13 cellular contexts compared by ENCODE assay signal in the genomic region with DNA sequence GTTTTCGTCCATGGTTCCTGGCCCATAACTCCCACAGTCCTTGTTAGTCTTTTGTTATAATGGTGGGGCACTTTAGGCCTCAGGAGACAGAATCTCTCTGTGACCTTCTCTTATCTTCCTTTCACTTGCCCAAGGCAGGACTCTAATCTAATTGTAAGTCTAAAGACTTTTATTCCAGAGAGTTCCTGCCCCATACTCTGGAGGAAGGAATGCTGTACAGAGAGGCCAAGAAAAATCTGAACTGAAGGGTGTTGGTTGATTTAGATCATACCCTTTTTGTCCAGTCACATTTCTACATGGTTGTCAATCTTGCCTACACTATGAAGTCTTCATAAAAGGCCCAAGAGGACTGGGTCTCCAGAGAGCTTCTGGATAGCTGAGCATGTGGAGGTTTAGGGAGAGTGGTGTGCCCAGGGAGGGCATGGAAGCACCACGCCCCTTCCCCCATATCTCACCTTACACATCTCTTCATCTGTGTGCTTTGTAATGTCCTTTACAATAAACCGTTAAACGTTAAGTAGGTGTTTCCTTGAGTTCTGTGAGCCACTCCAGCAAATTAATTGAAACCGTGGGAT.
A peak's percentile ranks its signal among the peaks of the same experiment; 100 is the strongest.
DNase-seq lines count a peak whose midpoint lies in the region; ATAC-seq and TF ChIP-seq lines count a peak whose summit lies in the region.
"Had no signal": no experiment of that assay in that cellular context is flagged by ENCODE, and none has a peak within 500 bp of the region (broad histone marks: within the 10 kb centered on the region; RNA-seq: fewer than 3 reads in every experiment).

No MANE protein-coding gene starts in this region.

- no peak for TF ChIP-seq CTCF in Loucy (conservative IDR thresholded peaks at IDR 0.05; ENCODE audit: low read length)
- no peak for TF ChIP-seq CTCF in gastroesophageal sphincter (IDR thresholded peaks at IDR 0.05)

- H3K36me3 Mint-ChIP-seq in activated T-cell treated with anti-CD3 and anti-CD28 coated beads, Interleukin-2, amount 50 U/mL, for 24 hours (ENCODE audit: low read depth), result peaks cover 6% of the 10 kb centered on the region
- H3K36me3 Mint-ChIP-seq in stimulated activated naive B cell treated with anti-CD40 and anti-IgM and Interleukin-4, amounts not matched to agents 10 μg/mL and 1 μg/mL and 100 μg/mL, for 72 hours, result no peaks in the 10 kb centered on the region

- no peak for TF ChIP-seq EP300 in gastroesophageal sphincter (IDR thresholded peaks at IDR 0.05)

- peaks cover 80% of the 10 kb centered on the region for H4K20me1 ChIP-seq in Loucy (ENCODE audit: insufficient read depth, low read length, poor library complexity, severe bottlenecking)

- WGBS in gastroesophageal sphincter (ENCODE audit: low coverage in 1 of 2), 2 donors, result 81% methylated on average over 5 of the region's 5 CpGs; no CpG with 5 or more reads in 1 of the 2 donors

- no peak overlapping the region for H3K4me3 Mint-ChIP-seq in activated T-cell treated with anti-CD3 and anti-CD28 coated beads, Interleukin-2, amount 50 U/mL, for 24 hours
- peak overlapping the region; percentile 23 to 69 for H3K4me3 Mint-ChIP-seq in stimulated activated naive B cell treated with anti-CD40 and anti-IgM and Interleukin-4, amounts not matched to agents 10 μg/mL and 1 μg/mL and 100 μg/mL, for 72 hours

- in situ Hi-C loops in G401 (cut with HindIII; ENCODE audit: low sequenced_read_pairs), result no loop called here

- no peaks in the 10 kb centered on the region for H3K9me2 ChIP-seq in Loucy (replicated peaks; ENCODE audit: low read depth, low read length)

- H3K36me3 ChIP-seq in Loucy (ENCODE audit: insufficient read depth, low read length), result no peaks in the 10 kb centered on the region
- H3K36me3 ChIP-seq in gastroesophageal sphincter, result no peaks in the 10 kb centered on the region
- H3K36me3 ChIP-seq: pancreas, tibial nerve, WERI-Rb-1 had no signal

- H3K9me3 Mint-ChIP-seq in activated T-cell treated with anti-CD3 and anti-CD28 coated beads, Interleukin-2, amount 50 U/mL, for 24 hours, result no peaks in the 10 kb centered on the region
- peaks cover 0 to 5% of the 10 kb centered on the region in 2 donors for H3K9me3 Mint-ChIP-seq in stimulated activated naive B cell treated with anti-CD40 and anti-IgM and Interleukin-4, amounts not matched to agents 10 μg/mL and 1 μg/mL and 100 μg/mL, for 72 hours

- H3K27me3 ChIP-seq in Loucy (ENCODE audit: insufficient read depth, low read length, poor library complexity, severe bottlenecking), result no peaks in the 10 kb centered on the region
- no peaks in the 10 kb centered on the region for H3K27me3 ChIP-seq in gastroesophageal sphincter
- H3K27me3 ChIP-seq: pancreas, tibial nerve had no signal

- no peaks in the 10 kb centered on the region for H3K27me3 Mint-ChIP-seq in activated T-cell treated with anti-CD3 and anti-CD28 coated beads, Interleukin-2, amount 50 U/mL, for 24 hours
- no peaks in the 10 kb centered on the region for H3K27me3 Mint-ChIP-seq in stimulated activated naive B cell treated with anti-CD40 and anti-IgM and Interleukin-4, amounts not matched to agents 10 μg/mL and 1 μg/mL and 100 μg/mL, for 72 hours

- H3K27ac ChIP-seq in gastroesophageal sphincter, result peak overlapping the region; percentile 43 to 69 (median 56)
- H3K27ac ChIP-seq: WERI-Rb-1 had no signal

- H3K79me2 ChIP-seq in Loucy (ENCODE audit: insufficient read depth, low read length), result peaks cover 97% of the 10 kb centered on the region

- TF ChIP-seq POLR2A in gastroesophageal sphincter (IDR thresholded peaks at IDR 0.05), result no peak

- peak overlapping the region; percentile 76 for H3K27ac Mint-ChIP-seq in activated T-cell treated with anti-CD3 and anti-CD28 coated beads, Interleukin-2, amount 50 U/mL, for 24 hours
- H3K27ac Mint-ChIP-seq in stimulated activated naive B cell treated with anti-CD40 and anti-IgM and Interleukin-4, amounts not matched to agents 10 μg/mL and 1 μg/mL and 100 μg/mL, for 72 hours, result peak overlapping the region; percentile 80

- H3K9ac ChIP-seq in Loucy (ENCODE audit: low read depth, low read length, poor library complexity, severe bottlenecking), result no peak overlapping the region

- DNase-seq in activated T-cell treated with anti-CD3 and anti-CD28 coated beads, Interleukin-2, amount 50 U/mL, for 24 hours, result no peak
- no peak for DNase-seq in activated T-cell treated with anti-CD3 and anti-CD28 coated beads, Interleukin-2, amount 50 U/mL, for 1 hour
- no peak for DNase-seq in stimulated activated naive B cell treated with anti-CD40 and anti-IgM and Interleukin-4, amounts not matched to agents 10 μg/mL and 1 μg/mL and 100 μg/mL, for 72 hours
- DNase-seq in G401 (ENCODE audit: low spot score), result no peak
- no peak for DNase-seq in kidney tubule cell (ENCODE audit: low spot score)
- DNase-seq in OCI-M2 (lab: John Stamatoyannopoulos, UW; ENCODE audit: unreplicated experiment), result no peak
- DNase-seq: activated gamma-delta T cell treated with Interleukin-2 at 50 U/mL for 16 hours, dermis blood vessel endothelial cell, pancreas, WERI-Rb-1 had no signal

- peak overlapping the region; percentile 10 for H3K4me2 ChIP-seq in Loucy (ENCODE audit: low read depth, low read length, poor library complexity, severe bottlenecking)

- no peak overlapping the region for H2AFZ ChIP-seq in Loucy (ENCODE audit: low read length)

- H3K4me1 ChIP-seq in Loucy (ENCODE audit: insufficient read depth, low read length, poor library complexity, severe bottlenecking), result peaks cover 52% of the 10 kb centered on the region
- peaks cover 36 to 98% (median 46%) of the 10 kb centered on the region in 3 donors for H3K4me1 ChIP-seq in gastroesophageal sphincter

- peaks cover 86% of the 10 kb centered on the region for H3K4me1 Mint-ChIP-seq in activated T-cell treated with anti-CD3 and anti-CD28 coated beads, Interleukin-2, amount 50 U/mL, for 24 hours (ENCODE audit: low read depth)
- H3K4me1 Mint-ChIP-seq in stimulated activated naive B cell treated with anti-CD40 and anti-IgM and Interleukin-4, amounts not matched to agents 10 μg/mL and 1 μg/mL and 100 μg/mL, for 72 hours, result peaks cover 42 to 75% of the 10 kb centered on the region in 2 donors

- no peaks in the 10 kb centered on the region for H3F3A ChIP-seq in Loucy (ENCODE audit: low read depth)

- ATAC-seq in gastroesophageal sphincter, result no peak
- peak; percentile 28 to 32 for ATAC-seq in stimulated activated naive B cell treated with anti-CD40 and anti-IgM and Interleukin-4, amounts not matched to agents 10 μg/mL and 1 μg/mL and 100 μg/mL, for 72 hours (replicated peaks)
- ATAC-seq: pancreas had no signal

- no peaks in the 10 kb centered on the region for H3K9me3 ChIP-seq in Loucy (ENCODE audit: insufficient read depth, low read depth, low read length)
- no peaks in the 10 kb centered on the region for H3K9me3 ChIP-seq in gastroesophageal sphincter
- H3K9me3 ChIP-seq: pancreas, tibial nerve had no signal

- H3K4me3 ChIP-seq in Loucy (ENCODE audit: low read length, poor library complexity, severe bottlenecking) (no peak overlapping the region), gastroesophageal sphincter (no peak overlapping the region)
- H3K4me3 ChIP-seq: pancreas, tibial nerve had no signal
